In genomic region chr15:63121382-63122001, GRCh38 we compare ENCODE assay signal across 8 cellular contexts. TPM values are rescaled to one million over a fixed set of nuclear protein-coding genes. Genes with fewer than 3 reads are reported as not detected.
DNase-seq lines count a peak whose midpoint lies in the region; ATAC-seq, FAIRE-seq and TF ChIP-seq lines count a peak whose summit lies in the region.

Gene LACTB, plus strand, starts transcription at chr15:63121861. Its CDS starts 11 bp downstream, at chr15:63121872.

- peak within 1 kb of the TSS; percentile 86 for H3K27ac Mint-ChIP-seq in progenitor cell of endocrine pancreas

- peak; percentile 68 for DNase-seq in GM12892 (ENCODE audit: insufficient read length)
- DNase-seq in NCI-H128 (lab: John Stamatoyannopoulos, UW; ENCODE audit: unreplicated experiment), result peak; percentile 35
- peak; percentile 60 to 92 (median 70) for DNase-seq in T-helper 2 cell
- peak in 55 of 56 donors; percentile 24 to 90 (median 78) for DNase-seq in amygdala (lab: John Stamatoyannopoulos, UW)
- peak; percentile 89 for DNase-seq in left ventricle myocardium inferior
- DNase-seq in progenitor cell of endocrine pancreas (ENCODE audit: low spot score, unreplicated experiment), result peak; percentile 71
- peak; percentile 94 for DNase-seq in upper lobe of right lung

- H3K27me3 ChIP-seq in left ventricle myocardium inferior (ENCODE audit: low read depth) (no peaks in the 10 kb centered on the region), upper lobe of right lung (no peaks in the 10 kb centered on the region)

- H3K9me3 ChIP-seq in left ventricle myocardium inferior (replicated peaks) (no peaks in the 10 kb centered on the region), upper lobe of right lung (no peaks in the 10 kb centered on the region)

- peaks cover 10% of the 10 kb centered on the region for H3K36me3 ChIP-seq in left ventricle myocardium inferior
- H3K36me3 ChIP-seq in upper lobe of right lung, result peaks cover 12% of the 10 kb centered on the region

- intact Hi-C loops in left ventricle myocardium inferior (cut with micrococcal nuclease) (no loop called here), upper lobe of right lung (cut with DNase I) (no loop called here)

- peak; percentile 37; the same call in 1 of the 2 replicates for TF ChIP-seq POLR2A in GM12892 (IDR thresholded peaks at IDR 0.05; ENCODE audit: low read depth, low read length)

- peaks cover 4% of the 10 kb centered on the region for H3K4me1 Mint-ChIP-seq in progenitor cell of endocrine pancreas (ENCODE audit: low read depth)

- peaks cover 20% of the 10 kb centered on the region for H3K4me1 ChIP-seq in left ventricle myocardium inferior
- peaks cover 4% of the 10 kb centered on the region for H3K4me1 ChIP-seq in upper lobe of right lung

- peaks cover 2% of the 10 kb centered on the region for H3K36me3 Mint-ChIP-seq in progenitor cell of endocrine pancreas (ENCODE audit: insufficient read depth)

- H3K27ac ChIP-seq in left ventricle myocardium inferior (replicated peaks) (peak within 1 kb of the TSS; percentile 98), upper lobe of right lung (peak within 1 kb of the TSS; percentile 96)

- no peak for TF ChIP-seq CTCF in left ventricle myocardium inferior (IDR thresholded peaks at IDR 0.05; ENCODE audit: borderline replicate concordance)
- no peak for TF ChIP-seq CTCF in progenitor cell of endocrine pancreas (IDR thresholded peaks at IDR 0.05; ENCODE audit: unreplicated experiment)
- TF ChIP-seq CTCF in upper lobe of right lung (IDR thresholded peaks at IDR 0.05), result no peak

- H3K4me3 ChIP-seq in left ventricle myocardium inferior, result peak within 1 kb of the TSS; percentile 100
- H3K4me3 ChIP-seq in upper lobe of right lung, result peak within 1 kb of the TSS; percentile 98

- ATAC-seq in HG02642 (IDR thresholded peaks at IDR 0.05; ENCODE audit: poor library complexity, unreplicated experiment) (peak; percentile 79), upper lobe of right lung (peak; percentile 96)

- FAIRE-seq in GM12892 (lab: Jason Lieb, UNC), result no peak

- H3K27me3 Mint-ChIP-seq in progenitor cell of endocrine pancreas, result no peaks in the 10 kb centered on the region

- peaks cover 9% of the 10 kb centered on the region for H3K9me3 Mint-ChIP-seq in progenitor cell of endocrine pancreas (ENCODE audit: low read depth)

- peak within 1 kb of the TSS; percentile 87 for H3K4me3 Mint-ChIP-seq in progenitor cell of endocrine pancreas (ENCODE audit: low read depth)

RNA-seq across cellular contexts. Expression of gene LACTB, which starts in this region (rescaled TPM):
- polyA plus RNA-seq in GM12892 (2012; ENCODE audit: missing spikeins), result 28.7 TPM
- total RNA-seq in left ventricle myocardium inferior, result 27.4 TPM
- total RNA-seq in progenitor cell of endocrine pancreas, result 10.2 and 11.5 TPM in 2 replicates
- 24.8 TPM for total RNA-seq in upper lobe of right lung

Comparison
In these comparisons a context has a peak if more than half of its experiments do, and no peak if none do; other contexts are left out.
1. Peak in every context shown above with its lines: DNase-seq, ATAC-seq, H3K4me3 ChIP-seq and H3K27ac ChIP-seq.
2. DNase-seq: peak in every context shown above with its lines; median percentile 94 in upper lobe of right lung; 89 in left ventricle myocardium inferior; 78 in amygdala; 71 in progenitor cell of endocrine pancreas; 70 in T-helper 2 cell; 68 in GM12892; 35 in NCI-H128.